26 cellular contexts compared by ENCODE assay signal in the genomic region with DNA sequence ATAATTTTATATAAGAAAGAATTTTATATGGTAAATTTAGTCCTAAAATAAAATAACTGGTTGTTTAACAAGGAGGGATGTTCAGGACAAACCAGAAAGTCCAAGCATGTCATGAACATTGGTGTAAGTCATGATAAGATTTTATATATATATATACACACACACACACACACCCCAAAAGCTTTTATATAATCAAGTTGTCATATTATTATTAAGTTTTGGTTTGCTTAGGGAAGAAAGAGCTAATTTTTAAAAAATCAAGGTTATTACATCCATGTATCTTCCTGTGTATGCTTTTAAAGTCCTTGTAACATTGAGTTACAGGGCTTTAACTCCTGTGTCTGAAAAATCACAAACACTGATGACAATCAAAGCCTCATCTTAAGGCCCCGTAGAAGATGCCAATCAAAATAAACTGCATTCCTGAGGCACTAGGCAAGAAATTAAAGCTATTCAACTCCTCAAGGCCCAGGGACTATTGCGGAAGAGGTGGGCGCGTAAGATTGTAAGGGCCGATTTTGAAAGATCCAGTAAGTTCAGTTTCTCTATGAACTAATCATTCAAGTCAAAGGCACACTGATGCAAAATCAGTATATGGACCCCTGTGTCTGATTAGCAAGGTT. TPM values are rescaled to one million over a fixed set of nuclear protein-coding genes. Genes with fewer than 3 reads are reported as not detected.
"Had no signal": no experiment of that assay in that cellular context is flagged by ENCODE, and none has a peak within 500 bp of the region (broad histone marks: within the 10 kb centered on the region; RNA-seq: fewer than 3 reads in every experiment).

No MANE protein-coding gene starts in this region.

- H3K4me1 Mint-ChIP-seq: neural crest cell had no signal

- H3K4me1 ChIP-seq: foreskin keratinocyte, prostate gland, uterus had no signal

- H3K4me3 Mint-ChIP-seq: activated CD4-positive, alpha-beta T cell treated with anti-CD3 and anti-CD28 coated beads, Interleukin-2, amount 10 ng/mL, durations not matched to agents 24 days and 14 days; activated CD8-positive, alpha-beta T cell treated with anti-CD3 and anti-CD28 coated beads for 36 hours; activated naive CD4-positive, alpha-beta T cell treated with anti-CD3 and anti-CD28 coated beads for 36 hours; activated T-cell treated with anti-CD3 and anti-CD28 coated beads, Interleukin-2, amount 50 U/mL, for 24 hours; neural crest cell had no signal

- H3K4me3 ChIP-seq: dorsolateral prefrontal cortex, left lung, prostate gland, skin epidermis, tibial nerve, uterus had no signal

- H3K27ac Mint-ChIP-seq: activated CD8-positive, alpha-beta T cell treated with anti-CD3 and anti-CD28 coated beads for 36 hours; activated naive CD4-positive, alpha-beta T cell treated with anti-CD3 and anti-CD28 coated beads for 36 hours; activated T-cell treated with anti-CD3 and anti-CD28 coated beads, Interleukin-2, amount 50 U/mL, for 24 hours; activated T-helper 2 cell treated with anti-CD3 and anti-CD28 coated beads, Interferon-gamma antibody, Interleukin-2, Interleukin-4, amounts not matched to agents 10 μg/mL and 5 μg/mL and 100 μg/mL, durations not matched to agents 14 hours and 24 hours and 36 hours had no signal

- H3K36me3 ChIP-seq: brain microvascular endothelial cell, prostate gland, uterus had no signal

- H3K9me3 ChIP-seq: prostate gland, uterus had no signal

- H3K27me3 ChIP-seq: brain microvascular endothelial cell, dorsolateral prefrontal cortex, foreskin keratinocyte, left lung, tibial nerve, uterus had no signal

- ATAC-seq: activated CD8-positive, alpha-beta T cell treated with anti-CD3 and anti-CD28 coated beads for 36 hours; foreskin keratinocyte; left lung; right cardiac atrium; stimulated activated naive CD8-positive, alpha-beta T cell treated with anti-CD3 and anti-CD28 coated beads, Interleukin-15, Interleukin-2, amounts not matched to agents 100 U/mL and 50 U/mL, for 24 hours had no signal

- H3K27me3 Mint-ChIP-seq: activated CD4-positive, alpha-beta T cell treated with anti-CD3 and anti-CD28 coated beads, Interleukin-2, amount 10 ng/mL, durations not matched to agents 24 days and 14 days; activated CD8-positive, alpha-beta T cell treated with anti-CD3 and anti-CD28 coated beads for 36 hours; activated T-cell treated with anti-CD3 and anti-CD28 coated beads, Interleukin-2, amount 50 U/mL, for 24 hours had no signal

- DNase-seq: activated CD4-positive, alpha-beta T cell treated with anti-CD3 and anti-CD28 coated beads, Interleukin-2, amount 10 ng/mL, durations not matched to agents 24 days and 14 days; activated CD8-positive, alpha-beta T cell treated with anti-CD3 and anti-CD28 coated beads for 36 hours; activated naive CD4-positive, alpha-beta T cell treated with anti-CD3 and anti-CD28 coated beads for 36 hours; activated T-cell treated with anti-CD3 and anti-CD28 coated beads, Interleukin-2, amount 50 U/mL, for 24 hours; brain microvascular endothelial cell; central memory CD4-positive, alpha-beta T cell; dorsolateral prefrontal cortex; foreskin keratinocyte; hippocampal formation; left lung; midbrain; right cardiac atrium; stimulated activated naive CD8-positive, alpha-beta T cell treated with anti-CD3 and anti-CD28 coated beads, Interleukin-15, Interleukin-2, amounts not matched to agents 100 U/mL and 50 U/mL, for 24 hours; substantia nigra; T-helper 9 cell; uterus had no signal

- H3K27ac ChIP-seq: brain microvascular endothelial cell, dorsolateral prefrontal cortex, foreskin keratinocyte, left lung, prostate gland had no signal

RNA-seq across cellular contexts. Expression of a gene that starts 16.8 kb away (rescaled TPM):
- total RNA-seq: neural crest cell had no signal

RNA-seq across cellular contexts. Expression of a gene that starts 47.9 kb away (rescaled TPM):
- total RNA-seq: activated CD8-positive, alpha-beta T cell treated with anti-CD3 and anti-CD28 coated beads for 36 hours; activated naive CD4-positive, alpha-beta T cell treated with anti-CD3 and anti-CD28 coated beads for 36 hours; epithelial cell of proximal tubule; fibroblast of lung; foreskin keratinocyte; kidney epithelial cell; lung microvascular endothelial cell; neural crest cell; tibial nerve had no signal
- polyA plus RNA-seq: fibroblast of lung, foreskin keratinocyte had no signal

RNA-seq across cellular contexts. Expression of a gene that starts 52.6 kb away (rescaled TPM):
- total RNA-seq: activated CD4-positive, alpha-beta T cell treated with anti-CD3 and anti-CD28 coated beads, Interleukin-2, amount 10 ng/mL, durations not matched to agents 24 days and 14 days; activated CD8-positive, alpha-beta T cell treated with anti-CD3 and anti-CD28 coated beads for 36 hours; activated naive CD4-positive, alpha-beta T cell treated with anti-CD3 and anti-CD28 coated beads for 36 hours; activated T-helper 2 cell treated with anti-CD3 and anti-CD28 coated beads, Interferon-gamma antibody, Interleukin-2, Interleukin-4, amounts not matched to agents 10 μg/mL and 5 μg/mL and 100 μg/mL, durations not matched to agents 14 hours and 24 hours and 36 hours; epithelial cell of proximal tubule; fibroblast of lung; foreskin keratinocyte; kidney epithelial cell; left lung; lung microvascular endothelial cell; neural crest cell; osteoblast; prostate gland; right cardiac atrium; uterus had no signal
- polyA plus RNA-seq: foreskin keratinocyte had no signal
